ENCODE assay signal across 1 cellular context in the genomic region with DNA sequence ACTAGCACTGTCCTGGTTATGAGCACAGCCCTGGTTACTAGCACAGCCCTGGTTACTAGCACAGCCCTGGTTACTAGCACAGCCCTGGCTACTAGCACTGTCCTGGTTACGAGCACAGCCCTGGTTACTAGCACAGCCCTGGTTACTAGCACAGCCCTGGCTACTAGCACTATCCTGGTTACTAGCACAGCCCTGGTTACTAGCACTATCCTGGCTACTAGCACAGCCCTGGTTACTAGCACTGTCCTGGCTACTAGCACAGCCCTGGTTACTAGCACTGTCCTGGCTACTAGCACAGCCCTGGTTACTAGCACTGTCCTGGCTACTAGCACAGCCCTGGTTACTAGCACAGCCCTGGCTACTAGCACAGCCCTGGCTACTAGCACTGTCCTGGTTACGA.
A peak's percentile ranks its signal among the peaks of the same experiment; 100 is the strongest.
TF ChIP-seq lines count a peak whose summit lies in the region.

No MANE protein-coding gene starts in this region.

TF ChIP-seq in H1, 55 proteins besides CTCF, POLR2A, EP300 and RAD21:
- TF ChIP-seq BRCA1 (IDR thresholded peaks at IDR 0.05; ENCODE audit: low read depth, low read length) = peak; percentile 58; the same call in 1 of the 2 replicates
